Comparison of ENCODE assay signal across 9 cellular contexts in the genomic region with DNA sequence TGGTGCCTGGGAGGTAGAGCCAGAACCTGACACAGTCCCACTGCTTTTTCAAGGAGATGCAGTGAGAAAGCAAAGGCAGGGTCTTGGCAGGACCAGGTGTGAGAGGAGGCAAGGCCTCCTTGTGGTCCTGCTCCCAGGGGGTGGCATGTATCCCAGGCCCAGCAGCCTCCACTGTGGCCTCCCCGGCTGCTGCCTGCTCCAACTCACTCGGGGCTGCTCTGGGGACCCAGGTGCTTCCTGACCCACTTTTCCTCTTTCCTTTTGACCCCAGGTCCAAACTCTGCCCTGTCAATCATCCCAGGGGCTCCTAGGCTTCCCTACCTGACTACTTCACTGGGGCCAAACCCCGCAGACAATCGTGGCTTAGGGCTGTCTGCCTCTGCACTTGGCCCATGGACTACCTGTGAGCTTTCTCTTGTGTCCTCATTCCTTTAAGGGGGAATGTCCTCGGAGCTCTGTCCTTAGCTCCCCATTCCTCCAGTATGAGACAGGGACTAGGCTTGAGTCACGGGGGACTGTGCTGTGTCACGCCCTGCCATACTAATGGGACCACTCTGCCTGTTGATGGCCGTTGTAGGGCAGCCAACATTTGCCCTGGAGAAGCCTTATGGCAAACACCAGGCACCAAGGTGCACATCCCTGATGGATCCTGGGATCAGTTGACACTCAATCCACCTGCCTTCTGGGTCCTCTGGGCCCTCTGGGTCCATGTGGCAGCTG. TPM values are rescaled to one million over a fixed set of nuclear protein-coding genes. Genes with fewer than 3 reads are reported as not detected.
A peak's percentile ranks its signal among the peaks of the same experiment; 100 is the strongest.
DNase-seq lines count a peak whose midpoint lies in the region; ATAC-seq and TF ChIP-seq lines count a peak whose summit lies in the region.
"Had no signal": no experiment of that assay in that cellular context is flagged by ENCODE, and none has a peak within 500 bp of the region (broad histone marks: within the 10 kb centered on the region; RNA-seq: fewer than 3 reads in every experiment).

No MANE protein-coding gene starts in this region.

- no peaks in the 10 kb centered on the region for H3K36me3 Mint-ChIP-seq in HFFc6 (ENCODE audit: low read depth)
- peaks cover 2% of the 10 kb centered on the region for H3K36me3 Mint-ChIP-seq in activated CD8-positive, alpha-beta T cell treated with anti-CD3 and anti-CD28 coated beads for 36 hours (ENCODE audit: low read depth)
- H3K36me3 Mint-ChIP-seq in stimulated activated naive B cell treated with anti-CD40 and anti-IgM and Interleukin-4, amounts not matched to agents 10 μg/mL and 1 μg/mL and 100 μg/mL, for 72 hours = peaks cover 0 to under 1% of the 10 kb centered on the region in 2 donors

- peak overlapping the region; percentile 28 for H3K27ac ChIP-seq in left ventricle myocardium inferior (replicated peaks)

- no peaks in the 10 kb centered on the region for H3K36me3 ChIP-seq in left ventricle myocardium inferior

- H3K4me3 ChIP-seq in left ventricle myocardium inferior = no peak overlapping the region

- TF ChIP-seq CTCF in HFFc6 (IDR thresholded peaks at IDR 0.05) (no peak), left ventricle myocardium inferior (IDR thresholded peaks at IDR 0.05; ENCODE audit: borderline replicate concordance) (no peak)
- no peak for TF ChIP-seq CTCF in activated CD8-positive, alpha-beta T cell treated with anti-CD3 and anti-CD28 coated beads for 36 hours (IDR thresholded peaks at IDR 0.05)

- peak overlapping the region; percentile 16; the same call in 1 of the 2 replicates for H3K4me3 Mint-ChIP-seq in HFFc6
- H3K4me3 Mint-ChIP-seq in activated CD8-positive, alpha-beta T cell treated with anti-CD3 and anti-CD28 coated beads for 36 hours = peak overlapping the region; percentile 58
- H3K4me3 Mint-ChIP-seq in stimulated activated naive B cell treated with anti-CD40 and anti-IgM and Interleukin-4, amounts not matched to agents 10 μg/mL and 1 μg/mL and 100 μg/mL, for 72 hours = peak overlapping the region; percentile 43 to 71

- POLR2A ChIA-PET in activated CD8-positive, alpha-beta T cell treated with anti-CD3 and anti-CD28 coated beads for 36 hours (lab: Charles Lee) = interaction anchor here (1.7 to 2.2 kb wide), 2 partner anchors 13 to 20 kb away, joined by 5 to 10 read pairs; partner anchors contain the start of gene POLD2

- H3K4me1 ChIP-seq in left ventricle myocardium inferior = peaks cover 41% of the 10 kb centered on the region

- H3K27me3 Mint-ChIP-seq in HFFc6 (ENCODE audit: insufficient read depth) = no peaks in the 10 kb centered on the region; the same call in 1 of the 2 replicates
- peaks cover 2% of the 10 kb centered on the region for H3K27me3 Mint-ChIP-seq in activated CD8-positive, alpha-beta T cell treated with anti-CD3 and anti-CD28 coated beads for 36 hours
- H3K27me3 Mint-ChIP-seq in stimulated activated naive B cell treated with anti-CD40 and anti-IgM and Interleukin-4, amounts not matched to agents 10 μg/mL and 1 μg/mL and 100 μg/mL, for 72 hours = no peaks in the 10 kb centered on the region

- CTCF ChIA-PET in activated CD8-positive, alpha-beta T cell treated with anti-CD3 and anti-CD28 coated beads for 36 hours (lab: Charles Lee) = interaction anchor here (1.3 kb wide), 1 partner anchor 18 kb away, joined by 3 read pairs; no protein-coding TSS in a partner anchor

- H3K4me1 Mint-ChIP-seq in HFFc6 (ENCODE audit: low read depth) = peaks cover 51% of the 10 kb centered on the region
- peaks cover 26% of the 10 kb centered on the region for H3K4me1 Mint-ChIP-seq in activated CD8-positive, alpha-beta T cell treated with anti-CD3 and anti-CD28 coated beads for 36 hours (ENCODE audit: low read depth)
- H3K4me1 Mint-ChIP-seq in stimulated activated naive B cell treated with anti-CD40 and anti-IgM and Interleukin-4, amounts not matched to agents 10 μg/mL and 1 μg/mL and 100 μg/mL, for 72 hours = peaks cover 40 to 59% of the 10 kb centered on the region in 2 donors

- no peak for DNase-seq in HFFc6
- DNase-seq in activated CD8-positive, alpha-beta T cell treated with anti-CD3 and anti-CD28 coated beads for 36 hours = no peak
- no peak for DNase-seq in left ventricle myocardium inferior
- DNase-seq in stimulated activated naive B cell treated with anti-CD40 and anti-IgM and Interleukin-4, amounts not matched to agents 10 μg/mL and 1 μg/mL and 100 μg/mL, for 72 hours = no peak
- no peak for DNase-seq in stimulated activated CD4-positive, alpha-beta T cell treated with anti-CD3 and anti-CD28 coated beads, Interleukin-2, amount 100 ng/mL, for 24 hours
- no peak for DNase-seq in dedifferentiated amniotic fluid mesenchymal stem cell (ENCODE audit: extremely low spot score)
- no peak for DNase-seq in GM03348 (ENCODE audit: low spot score)
- DNase-seq: NCI-H526 had no signal

- no peak for ATAC-seq in activated CD8-positive, alpha-beta T cell treated with anti-CD3 and anti-CD28 coated beads for 36 hours
- no peak for ATAC-seq in stimulated activated naive B cell treated with anti-CD40 and anti-IgM and Interleukin-4, amounts not matched to agents 10 μg/mL and 1 μg/mL and 100 μg/mL, for 72 hours (replicated peaks)
- no peak for ATAC-seq in HG03571 (IDR thresholded peaks at IDR 0.05; ENCODE audit: unreplicated experiment)

- H3K27ac Mint-ChIP-seq in HFFc6 = peak overlapping the region; percentile 92
- H3K27ac Mint-ChIP-seq in activated CD8-positive, alpha-beta T cell treated with anti-CD3 and anti-CD28 coated beads for 36 hours = peak overlapping the region; percentile 18
- H3K27ac Mint-ChIP-seq in stimulated activated naive B cell treated with anti-CD40 and anti-IgM and Interleukin-4, amounts not matched to agents 10 μg/mL and 1 μg/mL and 100 μg/mL, for 72 hours = peak overlapping the region; percentile 7

- peaks cover 10% of the 10 kb centered on the region for H3K27me3 ChIP-seq in left ventricle myocardium inferior (ENCODE audit: low read depth)

- H3K9me3 ChIP-seq in left ventricle myocardium inferior (replicated peaks) = no peaks in the 10 kb centered on the region

- intact Hi-C loops in activated CD8-positive, alpha-beta T cell treated with anti-CD3 and anti-CD28 coated beads for 36 hours (cut with micrococcal nuclease) = no loop called here
- intact Hi-C loops in left ventricle myocardium inferior (cut with micrococcal nuclease) = no loop called here

- H3K9me3 Mint-ChIP-seq in HFFc6 = no peaks in the 10 kb centered on the region
- no peaks in the 10 kb centered on the region for H3K9me3 Mint-ChIP-seq in activated CD8-positive, alpha-beta T cell treated with anti-CD3 and anti-CD28 coated beads for 36 hours
- H3K9me3 Mint-ChIP-seq in stimulated activated naive B cell treated with anti-CD40 and anti-IgM and Interleukin-4, amounts not matched to agents 10 μg/mL and 1 μg/mL and 100 μg/mL, for 72 hours = no peaks in the 10 kb centered on the region

RNA-seq across cellular contexts. Expression of gene AEBP1, which starts 1.1 kb away (rescaled TPM):
- total RNA-seq in HFFc6 (2021; fragmentation: NEBNext Ultra II Directional; extraction: Animal tissue kit (Norgen Biotek cat#: 25700)) = 10 to 100 TPM; 69.7 to 83.2 (median 76.4) TPM
- total RNA-seq in activated CD8-positive, alpha-beta T cell treated with anti-CD3 and anti-CD28 coated beads for 36 hours = 10 to 100 TPM; 29.1 to 30.4 TPM
- 20.5 TPM for total RNA-seq in left ventricle myocardium inferior

RNA-seq across cellular contexts. Expression of gene POLD2, which starts 20.3 kb away (rescaled TPM):
- 100 to 1,000 TPM; 154 to 210 (median 183) TPM for total RNA-seq in HFFc6 (2021; fragmentation: NEBNext Ultra II Directional; extraction: Animal tissue kit (Norgen Biotek cat#: 25700))
- 100 to 1,000 TPM; 243 to 251 TPM for total RNA-seq in activated CD8-positive, alpha-beta T cell treated with anti-CD3 and anti-CD28 coated beads for 36 hours
- total RNA-seq in left ventricle myocardium inferior = 78.0 TPM

RNA-seq across cellular contexts. Expression of gene POLM, which starts 20.7 kb away (rescaled TPM):
- total RNA-seq in HFFc6 (2021; fragmentation: NEBNext Ultra II Directional; extraction: Animal tissue kit (Norgen Biotek cat#: 25700)) = 10 to 100 TPM; 11.4 to 14.3 (median 12.1) TPM
- 10 to 100 TPM; 35.4 to 37.2 TPM for total RNA-seq in activated CD8-positive, alpha-beta T cell treated with anti-CD3 and anti-CD28 coated beads for 36 hours
- total RNA-seq in left ventricle myocardium inferior = 12.4 TPM

RNA-seq across cellular contexts. Expression of gene PGAM2, which starts 37.6 kb away (rescaled TPM):
- under 1 TPM in 4 of 6 experiments, not detected in 2; 0.26 to 0.51 (median 0.35) TPM for total RNA-seq in HFFc6 (2021; fragmentation: NEBNext Ultra II Directional; extraction: Animal tissue kit (Norgen Biotek cat#: 25700))
- total RNA-seq in activated CD8-positive, alpha-beta T cell treated with anti-CD3 and anti-CD28 coated beads for 36 hours = under 1 TPM in 1 of 2 experiments, not detected in 1; 0.49 TPM
- total RNA-seq in left ventricle myocardium inferior = 671 TPM

RNA-seq across cellular contexts. Expression of gene MYL7, which starts 38.1 kb away (rescaled TPM):
- total RNA-seq in HFFc6 (2021; fragmentation: NEBNext Ultra II Directional; extraction: Animal tissue kit (Norgen Biotek cat#: 25700)) = under 1 TPM in 4 of 6 experiments, not detected in 2; 0.30 to 0.64 (median 0.49) TPM
- total RNA-seq in activated CD8-positive, alpha-beta T cell treated with anti-CD3 and anti-CD28 coated beads for 36 hours = not detected
- 518 TPM for total RNA-seq in left ventricle myocardium inferior

Comparison
In these comparisons a context has a peak if more than half of its experiments do, and no peak if none do; other contexts are left out.
1. H3K27ac Mint-ChIP-seq: peak in every context shown above with its lines; median percentile 92 in HFFc6; 18 in activated CD8-positive, alpha-beta T cell treated with anti-CD3 and anti-CD28 coated beads for 36 hours; 7 in stimulated activated naive B cell treated with anti-CD40 and anti-IgM and Interleukin-4, amounts not matched to agents 10 μg/mL and 1 μg/mL and 100 μg/mL, for 72 hours.